In the genomic region with DNA sequence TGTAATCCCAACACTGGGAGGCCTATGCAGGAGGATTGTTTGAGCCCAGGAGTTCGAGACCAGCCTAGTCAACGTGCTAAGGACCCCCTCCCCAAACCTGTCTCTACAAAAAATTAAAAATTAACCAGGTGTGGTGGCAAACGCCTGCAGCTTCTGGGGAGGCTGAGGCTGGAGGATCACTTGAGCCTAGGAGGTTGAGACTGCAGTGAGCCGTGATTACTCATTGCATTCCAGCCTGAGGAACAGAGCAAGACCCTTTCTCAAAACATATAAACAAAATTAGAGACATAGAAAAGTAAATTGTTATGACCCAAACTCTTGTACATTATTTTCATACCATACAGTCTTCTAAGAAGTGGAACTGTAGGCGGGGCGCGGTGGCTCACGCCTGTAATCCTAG, we compare ENCODE assay signal across 1 cellular context.
TF ChIP-seq lines count a peak whose summit lies in the region.

No MANE protein-coding gene starts in this region.

TF ChIP-seq in H1, 55 proteins besides CTCF, POLR2A, EP300 and RAD21:
- no peak for TF ChIP-seq BCL11A (IDR thresholded peaks at IDR 0.05; ENCODE audit: low read depth in 2 of 2, low read length in 2 of 2)
- TF ChIP-seq, protein P1, sequence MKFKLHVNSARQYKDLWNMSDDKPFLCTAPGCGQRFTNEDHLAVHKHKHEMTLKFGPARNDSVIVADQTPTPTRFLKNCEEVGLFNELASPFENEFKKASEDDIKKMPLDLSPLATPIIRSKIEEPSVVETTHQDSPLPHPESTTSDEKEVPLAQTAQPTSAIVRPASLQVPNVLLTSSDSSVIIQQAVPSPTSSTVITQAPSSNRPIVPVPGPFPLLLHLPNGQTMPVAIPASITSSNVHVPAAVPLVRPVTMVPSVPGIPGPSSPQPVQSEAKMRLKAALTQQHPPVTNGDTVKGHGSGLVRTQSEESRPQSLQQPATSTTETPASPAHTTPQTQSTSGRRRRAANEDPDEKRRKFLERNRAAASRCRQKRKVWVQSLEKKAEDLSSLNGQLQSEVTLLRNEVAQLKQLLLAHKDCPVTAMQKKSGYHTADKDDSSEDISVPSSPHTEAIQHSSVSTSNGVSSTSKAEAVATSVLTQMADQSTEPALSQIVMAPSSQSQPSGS (IDR thresholded peaks at IDR 0.05; ENCODE audit: low read length): no peak
- TF ChIP-seq NRF1 (IDR thresholded peaks at IDR 0.05; ENCODE audit: low read depth, low read length): no peak
- no peak for TF ChIP-seq KDM1A (IDR thresholded peaks at IDR 0.05; ENCODE audit: borderline replicate concordance, low read length)
- no peak for TF ChIP-seq CEBPB (IDR thresholded peaks at IDR 0.05; ENCODE audit: low read depth, low read length)
- TF ChIP-seq CTBP2 (IDR thresholded peaks at IDR 0.05; ENCODE audit: borderline replicate concordance, insufficient read depth, insufficient read length, low read length): no peak
- no peak for TF ChIP-seq NANOG (IDR thresholded peaks at IDR 0.05; ENCODE audit: insufficient read depth, low read depth, low read length, poor library complexity, severe bottlenecking)
- no peak for TF ChIP-seq ASH2L (IDR thresholded peaks at IDR 0.05; ENCODE audit: low read length)
- TF ChIP-seq SRF (IDR thresholded peaks at IDR 0.05; ENCODE audit: low read depth, low read length): no peak
- TF ChIP-seq PHF8 (conservative IDR thresholded peaks at IDR 0.05; ENCODE audit: low read depth, low read length): no peak
- TF ChIP-seq SIRT6 (IDR thresholded peaks at IDR 0.05; ENCODE audit: low read length): no peak
